Comparison of ENCODE assay signal across 22 cellular contexts in the genomic region with DNA sequence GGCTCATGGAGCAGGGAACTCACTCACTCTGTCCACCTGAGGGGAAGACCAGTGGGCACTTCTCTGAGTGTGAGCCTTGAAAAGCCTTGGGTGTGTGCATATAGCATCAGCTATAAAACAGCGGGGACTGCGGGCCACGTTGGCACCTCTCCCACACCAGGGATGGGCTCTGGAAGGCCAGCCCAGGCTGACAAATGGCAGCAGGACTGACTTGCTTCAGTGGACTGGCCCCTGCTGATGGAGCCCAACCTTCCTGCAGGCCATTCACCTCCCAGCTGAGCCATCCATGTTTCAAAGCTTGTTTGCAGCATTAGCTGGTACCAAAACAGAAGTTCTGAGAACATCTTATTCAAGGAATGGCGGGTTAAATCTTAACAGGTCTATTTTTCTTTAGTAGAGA. TPM values are rescaled to one million over a fixed set of nuclear protein-coding genes. Genes with fewer than 3 reads are reported as not detected.
"Had no signal": no experiment of that assay in that cellular context is flagged by ENCODE, and none has a peak within 500 bp of the region (broad histone marks: within the 10 kb centered on the region; RNA-seq: fewer than 3 reads in every experiment).

No MANE protein-coding gene starts in this region.

- DNase-seq: KBM-7, MV-4-11, NCI-H1048, NCI-H1105, NCI-H1417, NCI-H1436 treated with DMSO at 0.1 percent for 48 hours, NCI-H1694, NCI-H187 treated with DMSO at 0.1 percent for 48 hours, NCI-H2029 treated with DMSO at 0.1 percent for 48 hours, NCI-H2227 treated with DMSO at 0.1 percent for 48 hours, NCI-H446, NCI-H510A, NCI-H524 treated with DMSO at 0.1 percent for 48 hours, NCI-H69, NCI-H774, PC-3, SHP77 had no signal

- H3K27ac ChIP-seq: HL-60, RWPE1 had no signal

- ATAC-seq: Panc1, PC-3 had no signal

RNA-seq across cellular contexts. Expression of gene TSHZ3, which starts 21.0 kb away (rescaled TPM):
- total RNA-seq: MCF 10A, OCI-LY7 had no signal
